Comparison of ENCODE assay signal across 8 cellular contexts in the genomic region with DNA sequence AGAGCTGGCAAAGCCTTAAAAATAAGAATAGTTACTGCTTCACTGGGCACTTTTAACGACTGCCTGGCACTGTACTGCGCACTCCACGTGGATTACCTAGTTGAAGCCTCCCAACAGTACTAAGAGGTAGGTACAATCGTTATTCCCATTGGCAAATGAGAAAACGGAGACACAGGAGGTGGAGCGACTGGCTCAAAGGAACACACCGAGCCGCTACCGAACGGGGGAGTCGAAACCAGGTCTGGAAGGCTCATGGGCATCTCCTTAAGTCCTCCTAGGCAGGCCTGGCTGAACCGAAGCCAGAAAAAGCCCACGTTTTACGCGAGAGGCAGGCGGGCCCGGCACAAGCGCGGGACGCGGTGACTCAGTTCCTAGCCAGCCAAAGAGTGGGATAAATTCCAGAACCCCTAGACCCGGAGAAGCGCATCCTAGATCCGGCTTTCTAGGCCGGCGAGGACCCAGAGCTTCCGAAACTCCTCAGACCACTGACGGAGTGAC. TPM values are rescaled to one million over a fixed set of nuclear protein-coding genes. Genes with fewer than 3 reads are reported as not detected.
DNase-seq lines count a peak whose midpoint lies in the region; ATAC-seq and TF ChIP-seq lines count a peak whose summit lies in the region.

No MANE protein-coding gene starts in this region.

- H3K4me1 ChIP-seq in GM23338 (ENCODE audit: insufficient read depth) (peaks cover 21% of the 10 kb centered on the region), PC-3 (ENCODE audit: insufficient read depth, low read length) (peaks cover 22% of the 10 kb centered on the region), adipocyte (ENCODE audit: control insufficient read depth, insufficient read depth, low read length) (peaks cover 41% of the 10 kb centered on the region), heart right ventricle (peaks cover 17 to 55% (median 41%) of the 10 kb centered on the region in 9 donors), trophoblast cell (ENCODE audit: control insufficient read depth in 1 of 2, insufficient read depth in 2 of 2, low read length in 2 of 2) (peaks cover 2 to 7% of the 10 kb centered on the region in 2 experiments)

- TF ChIP-seq CTCF in GM23338 (conservative IDR thresholded peaks at IDR 0.05; ENCODE audit: low read depth in 2 of 2) = no peak
- TF ChIP-seq CTCF in PC-3 (conservative IDR thresholded peaks at IDR 0.05; ENCODE audit: low read depth, low read length) = no peak
- no peak for TF ChIP-seq CTCF in heart right ventricle (IDR thresholded peaks at IDR 0.05)

- H3K79me2 ChIP-seq in GM23338 (replicated peaks; ENCODE audit: insufficient read depth) (peaks cover 76% of the 10 kb centered on the region), PC-3 (ENCODE audit: low read length) (peaks cover 73% of the 10 kb centered on the region), trophoblast cell (ENCODE audit: control insufficient read depth, insufficient read depth, low read length, poor library complexity) (peaks cover 19% of the 10 kb centered on the region)

- H4K8ac ChIP-seq in trophoblast cell (ENCODE audit: low read depth, low read length) = peak overlapping the region; percentile 99

- BruUV-seq in PC-3 (replicated peaks; lab: Mats Ljungman, UMichigan) = no TSS peak

- peaks cover 14% of the 10 kb centered on the region for H3K79me1 ChIP-seq in trophoblast cell (ENCODE audit: low read length)

- H3K23ac ChIP-seq in trophoblast cell (ENCODE audit: low read length) = no peak overlapping the region

- H3K36me3 Mint-ChIP-seq in GM23338 (ENCODE audit: low read depth) = peaks cover 61% of the 10 kb centered on the region

- peak overlapping the region; percentile 98 for H4K12ac ChIP-seq in trophoblast cell (ENCODE audit: low read depth, low read length)

- peak overlapping the region; percentile 91 for H2BK5ac ChIP-seq in trophoblast cell (ENCODE audit: low read depth, low read length, poor library complexity)

- H3K36me3 ChIP-seq in GM23338 (ENCODE audit: insufficient read depth) (peaks cover 31% of the 10 kb centered on the region), PC-3 (ENCODE audit: low read depth, low read length) (peaks cover 38% of the 10 kb centered on the region), adipocyte (ENCODE audit: control insufficient read depth, insufficient read depth, low read length, severe bottlenecking) (peaks cover 38% of the 10 kb centered on the region), heart right ventricle (peaks cover 0 to 59% (median 32%) of the 10 kb centered on the region in 9 donors), trophoblast cell (ENCODE audit: control insufficient read depth in 1 of 2, insufficient read depth in 2 of 2, low read length in 2 of 2) (peaks cover 31 to 41% of the 10 kb centered on the region in 2 experiments)

- H4K91ac ChIP-seq in trophoblast cell (ENCODE audit: low read depth, low read length) = peak overlapping the region; percentile 88

- no peak overlapping the region for H2AFZ ChIP-seq in GM23338
- H2AFZ ChIP-seq in PC-3 (ENCODE audit: low read length) = peak overlapping the region; percentile 86
- peak overlapping the region; percentile 81 for H2AFZ ChIP-seq in trophoblast cell (ENCODE audit: insufficient read depth, low read length, poor library complexity)

- peak overlapping the region; percentile 41 for H2BK12ac ChIP-seq in trophoblast cell (ENCODE audit: low read length)

- H3K9me2 ChIP-seq in GM23338 (ENCODE audit: insufficient read depth) = no peaks in the 10 kb centered on the region
- no peaks in the 10 kb centered on the region for H3K9me2 ChIP-seq in PC-3 (replicated peaks; ENCODE audit: low read length)

- H3K9ac ChIP-seq in PC-3 (ENCODE audit: low read length) (peak overlapping the region; percentile 98), adipocyte (ENCODE audit: low read length) (peak overlapping the region; percentile 99), trophoblast cell (ENCODE audit: low read length) (peak overlapping the region; percentile 97)

- H3K4me3 Mint-ChIP-seq in GM23338 = peak overlapping the region; percentile 95

- H3K4ac ChIP-seq in trophoblast cell (ENCODE audit: low read depth, low read length) = peak overlapping the region; percentile 99

- CTCF ChIA-PET in PC-3 (lab: Charles Lee) = interaction anchor here (0.7 kb wide), 1 partner anchor 116 kb away, joined by 3 read pairs; no protein-coding TSS in a partner anchor

- 0 to 1% methylated on average over 28 of the region's 28 CpGs for WGBS in heart right ventricle, 2 donors
- WGBS in trophoblast cell (ENCODE audit: extremely low coverage, insufficient coverage, insufficient read length) = no CpG with 5 or more reads among the region's 28 CpGs

- ATAC-seq in GM23338 (peak; percentile 21), PC-3 (peak; percentile 42), heart right ventricle (peak; percentile 14 to 52 (median 20)), HG03135 (IDR thresholded peaks at IDR 0.05; ENCODE audit: unreplicated experiment) (no peak), GM19023 (IDR thresholded peaks at IDR 0.05; ENCODE audit: unreplicated experiment) (no peak)

- peak; percentile 25 for DNase-seq in COLO668 (lab: John Stamatoyannopoulos, UW; ENCODE audit: unreplicated experiment)
- peak; percentile 41 for DNase-seq in GM23338 (ENCODE audit: low spot score)
- peak; percentile 53 for DNase-seq in PC-3
- peak; percentile 94 for DNase-seq in adipocyte (ENCODE audit: low read depth)
- DNase-seq in heart right ventricle = peak; percentile 37 to 52
- DNase-seq in trophoblast cell = peak; percentile 44 to 72

- peak overlapping the region; percentile 95 for H2BK120ac ChIP-seq in trophoblast cell (ENCODE audit: insufficient read depth, low read length, poor library complexity)

- intact Hi-C loops in PC-3 (cut with micrococcal nuclease) = loop anchor here (2.0 to 5.0 kb wide), 2 partner anchors 31 to 674 kb away; a partner anchor contains a TSS
- intact Hi-C loops in heart right ventricle (cut with DNase I) = loop anchor here in 3 of 10 donors (1.0 to 5.0 kb wide), 4 partner anchors 33 to 94 kb away; a partner anchor contains a TSS

- H3K4me1 Mint-ChIP-seq in GM23338 = peaks cover 21% of the 10 kb centered on the region

- H3K14ac ChIP-seq in trophoblast cell (ENCODE audit: low read length) = peak overlapping the region; percentile 99

- H3K9me3 ChIP-seq in PC-3 (ENCODE audit: low read length) (no peaks in the 10 kb centered on the region), adipocyte (ENCODE audit: control insufficient read depth, low read length) (no peaks in the 10 kb centered on the region), heart right ventricle (no peaks in the 10 kb centered on the region), trophoblast cell (ENCODE audit: insufficient read depth, low read depth, low read length) (no peaks in the 10 kb centered on the region)

- H3F3A ChIP-seq in GM23338 (replicated peaks; ENCODE audit: low read depth) (peaks cover 33% of the 10 kb centered on the region), PC-3 (ENCODE audit: low read length, unreplicated experiment) (no peaks in the 10 kb centered on the region)

- H3K27ac ChIP-seq in GM23338 (ENCODE audit: low read depth) = peak overlapping the region; percentile 88
- H3K27ac ChIP-seq in PC-3 (ENCODE audit: low read length) = peak overlapping the region; percentile 96
- H3K27ac ChIP-seq in heart right ventricle = peak overlapping the region; percentile 96 to 99 (median 97)
- peak overlapping the region; percentile 96 for H3K27ac ChIP-seq in trophoblast cell (ENCODE audit: low read depth, low read length)

- peaks cover 6% of the 10 kb centered on the region for H3K27me3 Mint-ChIP-seq in GM23338 (ENCODE audit: insufficient read depth, low read depth, poor library complexity)

- peak overlapping the region; percentile 100 for H3K27ac Mint-ChIP-seq in GM23338

- no peaks in the 10 kb centered on the region for H3K27me3 ChIP-seq in GM23338 (ENCODE audit: insufficient read depth)
- no peaks in the 10 kb centered on the region for H3K27me3 ChIP-seq in PC-3 (ENCODE audit: low read length)
- no peaks in the 10 kb centered on the region for H3K27me3 ChIP-seq in adipocyte (replicated peaks; ENCODE audit: control insufficient read depth, insufficient read depth, low read length)
- no peaks in the 10 kb centered on the region for H3K27me3 ChIP-seq in heart right ventricle
- peaks cover 2% of the 10 kb centered on the region for H3K27me3 ChIP-seq in trophoblast cell (ENCODE audit: insufficient read depth, low read length)

- peak overlapping the region; percentile 99 for H2AK5ac ChIP-seq in trophoblast cell (ENCODE audit: low read length)

- peak overlapping the region; percentile 88 for H3K4me3 ChIP-seq in GM23338
- H3K4me3 ChIP-seq in PC-3 (ENCODE audit: low read length) = peak overlapping the region; percentile 90
- H3K4me3 ChIP-seq in adipocyte (ENCODE audit: low read length) = peak overlapping the region; percentile 100
- H3K4me3 ChIP-seq in heart right ventricle = peak overlapping the region; percentile 72 to 100 (median 90)
- H3K4me3 ChIP-seq in trophoblast cell (ENCODE audit: low read depth, low read length) = peak overlapping the region; percentile 97

- no peaks in the 10 kb centered on the region for H3K9me3 Mint-ChIP-seq in GM23338

- peaks cover 52% of the 10 kb centered on the region for H4K20me1 ChIP-seq in GM23338 (replicated peaks; ENCODE audit: insufficient read depth)
- H4K20me1 ChIP-seq in PC-3 (ENCODE audit: low read length) = peaks cover 28% of the 10 kb centered on the region

- POLR2A ChIA-PET in PC-3 (lab: Charles Lee; ENCODE audit: unreplicated experiment) = no interaction called here

- H3K4me2 ChIP-seq in GM23338 (peak overlapping the region; percentile 90), PC-3 (ENCODE audit: low read length) (peak overlapping the region; percentile 91), trophoblast cell (ENCODE audit: low read length) (peak overlapping the region; percentile 79)

- H3K18ac ChIP-seq in trophoblast cell (ENCODE audit: low read length) = peak overlapping the region; percentile 98

RNA-seq across cellular contexts. Expression of a gene that starts 0.5 kb away (rescaled TPM):
- 93.1 and 125 TPM in 2 replicates for total RNA-seq in GM23338 (2014; rRNA removed; shearing (Covaris generic))
- polyA plus RNA-seq in GM23338 (2016; fragmentation: Nextera tagmentation; extraction: Ambion mirVana) (134 and 205 TPM in 2 replicates), heart right ventricle (100 to 1,000 TPM in 1 of 2 donors, 10 to 100 TPM in 1; 71.4 to 312 TPM)
- total RNA-seq in PC-3 (2014; rRNA removed) (58.6 and 84.7 TPM in 2 replicates), heart right ventricle (100 to 1,000 TPM in 3 of 10 donors, 10 to 100 TPM in 7; 89.7 to 130 (median 97.6) TPM)
- polyA plus RNA-seq in trophoblast cell (2013) = 102 and 109 TPM in 2 replicates

RNA-seq across cellular contexts. Expression of a gene that starts 0.9 kb away (rescaled TPM):
- total RNA-seq in GM23338 (2014; rRNA removed; shearing (Covaris generic)) = 77.1 and 98.5 TPM in 2 replicates
- polyA plus RNA-seq in GM23338 (2016; fragmentation: Nextera tagmentation; extraction: Ambion mirVana) (227 and 247 TPM in 2 replicates), heart right ventricle (100 to 1,000 TPM in 1 of 2 donors, 10 to 100 TPM in 1; 81.7 to 116 TPM)
- total RNA-seq in PC-3 (2014; rRNA removed) (120 and 144 TPM in 2 replicates), heart right ventricle (10 to 100 TPM; 28.3 to 59.7 (median 40.9) TPM)
- 126 and 130 TPM in 2 replicates for polyA plus RNA-seq in trophoblast cell (2013)

RNA-seq across cellular contexts. Expression of a gene that starts 30.7 kb away (rescaled TPM):
- 12.2 and 18.1 TPM in 2 replicates for total RNA-seq in GM23338 (2014; rRNA removed; shearing (Covaris generic))
- polyA plus RNA-seq in GM23338 (2016; fragmentation: Nextera tagmentation; extraction: Ambion mirVana) (10.7 and 13.4 TPM in 2 replicates), heart right ventricle (1 to 10 TPM; 2.4 to 3.2 TPM)
- total RNA-seq in PC-3 (2014; rRNA removed) (10.4 and 11.5 TPM in 2 replicates), heart right ventricle (1 to 10 TPM; 2.7 to 4.8 (median 3.1) TPM)
- polyA plus RNA-seq in trophoblast cell (2013) = 3.7 and 4.0 TPM in 2 replicates

RNA-seq across cellular contexts. Expression of a gene that starts 30.8 kb away (rescaled TPM):
- 88.0 and 93.2 TPM in 2 replicates for total RNA-seq in GM23338 (2014; rRNA removed; shearing (Covaris generic))
- 33.4 and 34.3 TPM in 2 replicates for polyA plus RNA-seq in GM23338 (2016; fragmentation: Nextera tagmentation; extraction: Ambion mirVana)
- 49.5 and 65.3 TPM in 2 replicates for total RNA-seq in PC-3 (2014; rRNA removed)
- total RNA-seq in heart right ventricle = 10 to 100 TPM; 12.6 to 21.7 (median 15.7) TPM
- 10 to 100 TPM; 19.7 to 20.7 TPM for polyA plus RNA-seq in heart right ventricle
- polyA plus RNA-seq in trophoblast cell (2013) = 61.2 and 66.0 TPM in 2 replicates

RNA-seq across cellular contexts. Expression of a gene that starts 33.4 kb away (rescaled TPM):
- 93.2 and 132 TPM in 2 replicates for total RNA-seq in GM23338 (2014; rRNA removed; shearing (Covaris generic))
- polyA plus RNA-seq in GM23338 (2016; fragmentation: Nextera tagmentation; extraction: Ambion mirVana) (89.7 and 101 TPM in 2 replicates), heart right ventricle (100 to 1,000 TPM in 1 of 2 donors, 10 to 100 TPM in 1; 35.4 to 161 TPM)
- total RNA-seq in PC-3 (2014; rRNA removed) (358 and 381 TPM in 2 replicates), heart right ventricle (10 to 100 TPM; 16.2 to 92.0 (median 19.0) TPM)
- polyA plus RNA-seq in trophoblast cell (2013) = 131 TPM in 2 replicates

Comparison
In these comparisons a context has a peak if more than half of its experiments do, and no peak if none do; other contexts are left out.
1. DNase-seq: peak in every context shown above with its lines; median percentile 94 in adipocyte; 58 in trophoblast cell; 53 in PC-3; 44 in heart right ventricle; 41 in GM23338; 25 in COLO668.
2. ATAC-seq: peak in GM23338 (single experiment), PC-3 (single experiment) and heart right ventricle (8 of 8); none in HG03135 (single experiment) and GM19023 (single experiment).
3. Peak in every context shown above with its lines, with median percentiles within 50 percentile points of each other: H3K27ac ChIP-seq, H3K4me2 ChIP-seq, H3K4me3 ChIP-seq and H3K9ac ChIP-seq.